In genomic region chr3:100865442-100865841, GRCh38 we compare ENCODE assay signal across 21 cellular contexts.
DNase-seq lines count a peak whose midpoint lies in the region; ATAC-seq, FAIRE-seq and TF ChIP-seq lines count a peak whose summit lies in the region.
"Had no signal": no experiment of that assay in that cellular context is flagged by ENCODE, and none has a peak within 500 bp of the region (broad histone marks: within the 10 kb centered on the region; RNA-seq: fewer than 3 reads in every experiment).

No MANE protein-coding gene starts in this region.

- no peak for FAIRE-seq in astrocyte (lab: Jason Lieb, UNC)
- FAIRE-seq: D721Med, GM12891 had no signal

- H3K27ac Mint-ChIP-seq in astrocyte (ENCODE audit: unreplicated experiment) = no peak overlapping the region
- H3K27ac Mint-ChIP-seq in activated naive CD4-positive, alpha-beta T cell treated with anti-CD3 and anti-CD28 coated beads, Interleukin-2, amount 10 ng/mL, durations not matched to agents 7 days and 5 days = no peak overlapping the region
- H3K27ac Mint-ChIP-seq: activated CD8-positive, alpha-beta T cell treated with anti-CD3 and anti-CD28 coated beads, Interleukin-2, amount 10 ng/mL, durations not matched to agents 7 days and 5 days; activated naive CD4-positive, alpha-beta T cell treated with anti-CD3 and anti-CD28 coated beads, Interleukin-2, amount 50 U/mL, for 24 hours; activated T-cell treated with anti-CD3 and anti-CD28 coated beads, Interleukin-2, amount 50 U/mL, for 24 hours had no signal

- no peak overlapping the region for H2AFZ ChIP-seq in astrocyte (ENCODE audit: low read depth, low read length)

- H3K4me1 ChIP-seq in astrocyte (ENCODE audit: insufficient read depth, low read length) (peaks cover 3% of the 10 kb centered on the region), thoracic aorta (ENCODE audit: control insufficient read depth in 1 of 2, low read depth in 2 of 2) (peaks cover 23 to 53% of the 10 kb centered on the region in 2 donors)

- H3K4me3 Mint-ChIP-seq in astrocyte (ENCODE audit: unreplicated experiment) = no peak overlapping the region
- H3K4me3 Mint-ChIP-seq in activated naive CD4-positive, alpha-beta T cell treated with anti-CD3 and anti-CD28 coated beads, Interleukin-2, amount 10 ng/mL, durations not matched to agents 7 days and 5 days = no peak overlapping the region
- H3K4me3 Mint-ChIP-seq: activated CD8-positive, alpha-beta T cell treated with anti-CD3 and anti-CD28 coated beads, Interleukin-2, amount 10 ng/mL, durations not matched to agents 7 days and 5 days; activated naive CD4-positive, alpha-beta T cell treated with anti-CD3 and anti-CD28 coated beads, Interleukin-2, amount 50 U/mL, for 24 hours; activated T-cell treated with anti-CD3 and anti-CD28 coated beads, Interleukin-2, amount 50 U/mL, for 24 hours had no signal

- ATAC-seq in thoracic aorta (ENCODE audit: insufficient number of reproducible peaks, low FRiP score, low read depth) (no peak), HG03135 (IDR thresholded peaks at IDR 0.05; ENCODE audit: unreplicated experiment) (no peak)
- ATAC-seq: activated CD8-positive, alpha-beta T cell treated with anti-CD3 and anti-CD28 coated beads, Interleukin-2, amount 10 ng/mL, durations not matched to agents 7 days and 5 days had no signal

- CTCF ChIA-PET in activated naive CD4-positive, alpha-beta T cell treated with anti-CD3 and anti-CD28 coated beads, Interleukin-2, amount 10 ng/mL, durations not matched to agents 7 days and 5 days (lab: Charles Lee) = no interaction called here

- no peaks in the 10 kb centered on the region for H3K27me3 Mint-ChIP-seq in astrocyte (ENCODE audit: low read depth, unreplicated experiment)
- peaks cover 15% of the 10 kb centered on the region for H3K27me3 Mint-ChIP-seq in activated naive CD4-positive, alpha-beta T cell treated with anti-CD3 and anti-CD28 coated beads, Interleukin-2, amount 10 ng/mL, durations not matched to agents 7 days and 5 days

- H3K36me3 ChIP-seq in astrocyte (ENCODE audit: insufficient read depth, low read length) = no peaks in the 10 kb centered on the region
- no peaks in the 10 kb centered on the region for H3K36me3 ChIP-seq in thoracic aorta
- H3K36me3 ChIP-seq: BLaER1, brain microvascular endothelial cell had no signal

- H3K36me3 Mint-ChIP-seq in astrocyte (ENCODE audit: low read depth, unreplicated experiment) = no peaks in the 10 kb centered on the region
- no peaks in the 10 kb centered on the region for H3K36me3 Mint-ChIP-seq in activated naive CD4-positive, alpha-beta T cell treated with anti-CD3 and anti-CD28 coated beads, Interleukin-2, amount 10 ng/mL, durations not matched to agents 7 days and 5 days
- H3K36me3 Mint-ChIP-seq: activated naive CD4-positive, alpha-beta T cell treated with anti-CD3 and anti-CD28 coated beads, Interleukin-2, amount 50 U/mL, for 24 hours had no signal

- no peaks in the 10 kb centered on the region for H3K9me3 ChIP-seq in astrocyte (ENCODE audit: insufficient read depth, low read depth, low read length)
- no peaks in the 10 kb centered on the region for H3K9me3 ChIP-seq in thoracic aorta
- H3K9me3 ChIP-seq: BLaER1 had no signal

- DNase-seq in GM04503 (ENCODE audit: low read depth) (peak; percentile 18), astrocyte (ENCODE audit: low read depth) (peak; percentile 47), fibroblast of pulmonary artery (ENCODE audit: low read depth) (peak; percentile 6), thoracic aorta (ENCODE audit: low spot score) (no peak), T1000 (lab: John Stamatoyannopoulos, UW) (no peak)
- DNase-seq in activated naive CD4-positive, alpha-beta T cell treated with anti-CD3 and anti-CD28 coated beads, Interleukin-2, amount 10 ng/mL, durations not matched to agents 7 days and 5 days = no peak
- DNase-seq: activated CD8-positive, alpha-beta T cell treated with anti-CD3 and anti-CD28 coated beads, Interleukin-2, amount 10 ng/mL, durations not matched to agents 7 days and 5 days; activated T-cell treated with anti-CD3 and anti-CD28 coated beads, Interleukin-2, amount 50 U/mL, for 24 hours; brain microvascular endothelial cell; dorsolateral prefrontal cortex; GF-D8; Karpas-422; NCI-H1105; NCI-H69; stimulated activated naive CD4-positive, alpha-beta T cell treated with Interleukin-2 at 50 U/mL for 16 hours; T-helper 2 cell had no signal

- H3K9me3 Mint-ChIP-seq in astrocyte (ENCODE audit: unreplicated experiment) = no peaks in the 10 kb centered on the region
- H3K9me3 Mint-ChIP-seq in activated naive CD4-positive, alpha-beta T cell treated with anti-CD3 and anti-CD28 coated beads, Interleukin-2, amount 10 ng/mL, durations not matched to agents 7 days and 5 days = no peaks in the 10 kb centered on the region
- H3K9me3 Mint-ChIP-seq: activated naive CD4-positive, alpha-beta T cell treated with anti-CD3 and anti-CD28 coated beads, Interleukin-2, amount 50 U/mL, for 24 hours; activated T-cell treated with anti-CD3 and anti-CD28 coated beads, Interleukin-2, amount 50 U/mL, for 24 hours had no signal

- no peak overlapping the region for H3K9ac ChIP-seq in astrocyte (ENCODE audit: low read length)
- H3K9ac ChIP-seq: BLaER1 had no signal

- H3K79me2 ChIP-seq in astrocyte (ENCODE audit: insufficient read depth, low read length) = no peaks in the 10 kb centered on the region

- no peaks in the 10 kb centered on the region for H4K20me1 ChIP-seq in astrocyte (ENCODE audit: insufficient read depth, low read length)
- H4K20me1 ChIP-seq: BLaER1 had no signal

- no peak for TF ChIP-seq CTCF in astrocyte (IDR thresholded peaks at IDR 0.05; ENCODE audit: insufficient read depth, low read depth, low read length)
- no peak for TF ChIP-seq CTCF in fibroblast of pulmonary artery (IDR thresholded peaks at IDR 0.05; ENCODE audit: low read length, missing control alignments)
- TF ChIP-seq CTCF in thoracic aorta (IDR thresholded peaks at IDR 0.05) = no peak

- no peak overlapping the region for H3K4me2 ChIP-seq in astrocyte (ENCODE audit: low read length)
- H3K4me2 ChIP-seq: BLaER1 had no signal

- H3K4me3 ChIP-seq in astrocyte (ENCODE audit: insufficient read depth, low read depth, low read length) = no peak overlapping the region
- H3K4me3 ChIP-seq in fibroblast of pulmonary artery (replicated peaks; ENCODE audit: low read depth, low read length) = no peak overlapping the region
- H3K4me3 ChIP-seq in thoracic aorta = peak overlapping the region; percentile 6
- H3K4me3 ChIP-seq: BLaER1, dorsolateral prefrontal cortex had no signal

- H3K4me1 Mint-ChIP-seq in astrocyte (ENCODE audit: low read depth, unreplicated experiment) = peaks cover 7% of the 10 kb centered on the region
- H3K4me1 Mint-ChIP-seq in activated naive CD4-positive, alpha-beta T cell treated with anti-CD3 and anti-CD28 coated beads, Interleukin-2, amount 10 ng/mL, durations not matched to agents 7 days and 5 days = no peaks in the 10 kb centered on the region
- H3K4me1 Mint-ChIP-seq: activated naive CD4-positive, alpha-beta T cell treated with anti-CD3 and anti-CD28 coated beads, Interleukin-2, amount 50 U/mL, for 24 hours had no signal

- no peaks in the 10 kb centered on the region for H3K27me3 ChIP-seq in astrocyte (ENCODE audit: insufficient read depth, low read length)
- H3K27me3 ChIP-seq in thoracic aorta (replicated peaks; ENCODE audit: insufficient read depth) = no peaks in the 10 kb centered on the region
- H3K27me3 ChIP-seq: BLaER1, brain microvascular endothelial cell had no signal

- H3K27ac ChIP-seq in astrocyte (ENCODE audit: low read depth, low read length) (no peak overlapping the region), thoracic aorta (no peak overlapping the region)
- H3K27ac ChIP-seq: BLaER1, brain microvascular endothelial cell, dorsolateral prefrontal cortex had no signal

Comparison
In these comparisons a context has a peak if more than half of its experiments do, and no peak if none do; other contexts are left out.
1. DNase-seq: peak in GM04503 (single experiment), astrocyte (single experiment) and fibroblast of pulmonary artery (single experiment); none in thoracic aorta (single experiment), activated naive CD4-positive, alpha-beta T cell treated with anti-CD3 and anti-CD28 coated beads, Interleukin-2, amount 10 ng/mL, durations not matched to agents 7 days and 5 days (single experiment) and T1000 (single experiment).